Comparison of ENCODE assay signal across 18 cellular contexts in genomic region chr11:71994786-71995185, GRCh38. TPM values are rescaled to one million over a fixed set of nuclear protein-coding genes. Genes with fewer than 3 reads are reported as not detected.
DNase-seq lines count a peak whose midpoint lies in the region; ATAC-seq, FAIRE-seq and TF ChIP-seq lines count a peak whose summit lies in the region.
"Had no signal": no experiment of that assay in that cellular context is flagged by ENCODE, and none has a peak within 500 bp of the region (broad histone marks: within the 10 kb centered on the region; RNA-seq: fewer than 3 reads in every experiment).

No MANE protein-coding gene starts in this region.

- TF ChIP-seq POLR2A in H1 (IDR thresholded peaks at IDR 0.05; ENCODE audit: control extremely low read depth in 1 of 2, low read depth in 2 of 2, low read length in 2 of 2), result no peak

- no peak overlapping the region for H3K18ac ChIP-seq in H1 (ENCODE audit: extremely low read depth, low read length)

- no peaks in the 10 kb centered on the region for H3K79me1 ChIP-seq in H1 (ENCODE audit: low read depth, low read length)

- H2AFZ ChIP-seq in GM23338, result no peak overlapping the region
- no peak overlapping the region for H2AFZ ChIP-seq in H1 (ENCODE audit: low read length)

- CTCF ChIA-PET in H1 (lab: Charles Lee; ENCODE audit: partially characterized antibody), result interaction anchor here (0.9 to 5.1 kb wide), 8 partner anchors 9 to 210 kb away, joined by 3 to 28 read pairs (median 3); no protein-coding TSS in a partner anchor

- no peak overlapping the region for H2BK5ac ChIP-seq in H1 (ENCODE audit: low read depth, low read length)

- H4K8ac ChIP-seq in H1 (ENCODE audit: extremely low read depth, insufficient read depth, low read length), result no peak overlapping the region

- H2BK120ac ChIP-seq in H1 (replicated peaks; ENCODE audit: low read depth, low read length), result no peak overlapping the region

- H3K36me3 ChIP-seq in GM23338 (ENCODE audit: insufficient read depth) (peaks cover 9% of the 10 kb centered on the region), H1 (ENCODE audit: control insufficient read depth in 2 of 4, insufficient read depth in 4 of 4, low read length in 3 of 4) (peaks cover 5 to 10% (median 6%) of the 10 kb centered on the region in 4 experiments; a peak in 7 of 8 replicates)

- no peaks in the 10 kb centered on the region for H3K9me3 ChIP-seq in H1 (ENCODE audit: insufficient read depth in 2 of 2, low read depth in 1 of 2, low read length in 1 of 2)
- H3K9me3 ChIP-seq: SJCRH30 had no signal

- no peaks in the 10 kb centered on the region for H3K4me1 Mint-ChIP-seq in GM23338

- no peak overlapping the region for H3K23ac ChIP-seq in H1 (ENCODE audit: insufficient read length)

- H3F3A ChIP-seq in GM23338 (replicated peaks; ENCODE audit: low read depth), result no peaks in the 10 kb centered on the region

- H4K20me1 ChIP-seq in GM23338 (replicated peaks; ENCODE audit: insufficient read depth) (peaks cover 13% of the 10 kb centered on the region), H1 (replicated peaks in 1 of 2; ENCODE audit: control insufficient read depth in 1 of 2, insufficient read depth in 2 of 2, low read length in 2 of 2) (peaks cover 8 to 9% of the 10 kb centered on the region in 2 experiments)

- no peak overlapping the region for H3K27ac Mint-ChIP-seq in GM23338
- H3K27ac Mint-ChIP-seq: CD8-positive, alpha-beta memory T cell had no signal

- H3K79me2 ChIP-seq in GM23338 (replicated peaks; ENCODE audit: insufficient read depth) (no peaks in the 10 kb centered on the region), H1 (ENCODE audit: control insufficient read depth in 1 of 2, insufficient read depth in 2 of 2, low read length in 2 of 2) (no peaks in the 10 kb centered on the region; a peak in 1 of 4 replicates)

- H3K27ac ChIP-seq in GM23338 (ENCODE audit: low read depth) (no peak overlapping the region), H1 (ENCODE audit: low read depth, low read length) (no peak overlapping the region)
- H3K27ac ChIP-seq: BLaER1 treated with 17β-estradiol and CSF1 and Interleukin-3, amounts not matched to agents 10 nM and 100 nM; SJCRH30 had no signal

- TF ChIP-seq EP300 in Ishikawa (IDR thresholded peaks at IDR 0.05; ENCODE audit: borderline replicate concordance) (no peak), H1 (IDR thresholded peaks at IDR 0.05; ENCODE audit: borderline replicate concordance in 1 of 2, low read depth in 2 of 2, low read length in 2 of 2) (no peak)

- H3K9ac ChIP-seq in H1 (replicated peaks in 1 of 4; ENCODE audit: extremely low read depth in 1 of 4, low read depth in 3 of 4, low read length in 3 of 4), result no peak overlapping the region
- H3K9ac ChIP-seq: BLaER1 treated with 17β-estradiol and CSF1 and Interleukin-3, amounts not matched to agents 10 nM and 100 nM had no signal

- POLR2A ChIA-PET in H1 (lab: Charles Lee; ENCODE audit: partially characterized antibody), result interaction anchor here (0.9 to 1.4 kb wide), 2 partner anchors 12 to 106 kb away, joined by 3 read pairs; no protein-coding TSS in a partner anchor

- TF ChIP-seq CTCF in GM23338 (conservative IDR thresholded peaks at IDR 0.05; ENCODE audit: low read depth in 2 of 2), result peak in 1 of 2 experiments; percentile 40; a peak in 2 of 4 replicates
- peak in 2 of 3 experiments; percentile 20 to 26; a peak in 3 of 4 replicates for TF ChIP-seq CTCF in H1 (IDR thresholded peaks at IDR 0.05; ENCODE audit: control extremely low read depth in 1 of 3, insufficient read depth in 1 of 3, low read depth in 1 of 3, low read length in 3 of 3)
- TF ChIP-seq CTCF in omental fat pad (IDR thresholded peaks at IDR 0.05), result no peak

- H2AK5ac ChIP-seq in H1 (ENCODE audit: low read depth, low read length), result no peak overlapping the region

- no peaks in the 10 kb centered on the region for H3K9me3 Mint-ChIP-seq in GM23338
- H3K9me3 Mint-ChIP-seq: CD8-positive, alpha-beta memory T cell had no signal

- H3K4me1 ChIP-seq in GM23338 (ENCODE audit: insufficient read depth) (no peaks in the 10 kb centered on the region), H1 (replicated peaks in 1 of 4; ENCODE audit: control insufficient read depth in 3 of 4, insufficient read depth in 4 of 4, low read length in 3 of 4) (no peaks in the 10 kb centered on the region)
- H3K4me1 ChIP-seq: SJCRH30 had no signal

- no peak overlapping the region for H3K56ac ChIP-seq in H1 (replicated peaks; ENCODE audit: insufficient read length, low read depth, low read length)

- H3K9me2 ChIP-seq in GM23338 (ENCODE audit: insufficient read depth), result no peaks in the 10 kb centered on the region

- ATAC-seq in GM23338 (peak; percentile 46), omental fat pad (ENCODE audit: low FRiP score) (no peak), HG02798 (IDR thresholded peaks at IDR 0.05; ENCODE audit: poor library complexity, unreplicated experiment) (no peak), GM18511 (IDR thresholded peaks at IDR 0.05; ENCODE audit: unreplicated experiment) (no peak)
- ATAC-seq: Panc1 had no signal

- H3K27me3 Mint-ChIP-seq in GM23338 (ENCODE audit: insufficient read depth, low read depth, poor library complexity), result no peaks in the 10 kb centered on the region

- H4K5ac ChIP-seq in H1 (ENCODE audit: insufficient read length, low read depth, low read length), result no peak overlapping the region

- H2BK20ac ChIP-seq in H1 (ENCODE audit: low read length), result no peak overlapping the region

- H4K91ac ChIP-seq in H1 (replicated peaks; ENCODE audit: insufficient read length, low read length), result no peak overlapping the region

- no peaks in the 10 kb centered on the region for H3K23me2 ChIP-seq in H1 (ENCODE audit: low read depth, low read length)

- DNase-seq in GM23338 (ENCODE audit: low spot score) (no peak), H1 (ENCODE audit: low read depth in 1 of 2, low spot score in 2 of 2) (no peak), omental fat pad (ENCODE audit: low spot score) (peak; percentile 13), NCI-H2196 (lab: John Stamatoyannopoulos, UW; ENCODE audit: unreplicated experiment) (no peak)
- DNase-seq: CD8-positive, alpha-beta memory T cell; DMS79; HCEC 1CT; NCI-H1417; NCI-H187; NCI-H226; NCI-H524; SJCRH30 had no signal

- H3K4me3 Mint-ChIP-seq in GM23338, result no peak overlapping the region
- H3K4me3 Mint-ChIP-seq: CD8-positive, alpha-beta memory T cell had no signal

- TF ChIP-seq RAD21 in Ishikawa (IDR thresholded peaks at IDR 0.05; ENCODE audit: low read depth) (peak; percentile 10; the same call in 1 of the 2 replicates), H1 (IDR thresholded peaks at IDR 0.05 in 1 of 2, conservative IDR thresholded peaks at IDR 0.05 in 1 of 2; ENCODE audit: low read depth in 2 of 2, low read length in 2 of 2) (peak in 1 of 2 experiments; percentile 28; a peak in 1 of 4 replicates)

- WGBS in H1 (ENCODE audit: extremely low coverage in 1 of 2, insufficient coverage in 1 of 2, insufficient read length in 1 of 2, insufficient replicate concordance in 2 of 2, low coverage in 1 of 2, low lambda C conversion rate in 2 of 2, missing lambda C conversion rate in 1 of 2), 2 experiments, result 90% methylated on average over 3 of the region's 3 CpGs; no CpG with 5 or more reads in 1 of the 2 experiments

- no peak overlapping the region for H2BK15ac ChIP-seq in H1 (ENCODE audit: low read length)

- no peak overlapping the region for H3K4ac ChIP-seq in H1 (replicated peaks; ENCODE audit: insufficient read length, low read depth, low read length)

- H2BK12ac ChIP-seq in H1 (ENCODE audit: low read depth, low read length), result no peak overlapping the region

- H3K4me2 ChIP-seq in GM23338 (no peak overlapping the region), H1 (ENCODE audit: insufficient read depth in 1 of 2, low read depth in 2 of 2, low read length in 2 of 2) (no peak overlapping the region)

- no peaks in the 10 kb centered on the region for H3K27me3 ChIP-seq in GM23338 (ENCODE audit: insufficient read depth)
- no peaks in the 10 kb centered on the region for H3K27me3 ChIP-seq in H1 (replicated peaks in 1 of 4; ENCODE audit: control insufficient read depth in 3 of 4, extremely low read depth in 1 of 4, insufficient read depth in 3 of 4, low read length in 3 of 4)
- H3K27me3 ChIP-seq: BLaER1 treated with 17β-estradiol and CSF1 and Interleukin-3, amounts not matched to agents 10 nM and 100 nM; SJCRH30 had no signal

- no peak overlapping the region for H3K4me3 ChIP-seq in GM23338
- H3K4me3 ChIP-seq in H1 (ENCODE audit: extremely low read depth in 1 of 4, insufficient read depth in 2 of 4, low read depth in 3 of 4, low read length in 4 of 4), result no peak overlapping the region
- H3K4me3 ChIP-seq: BLaER1 treated with 17β-estradiol and CSF1 and Interleukin-3, amounts not matched to agents 10 nM and 100 nM; SJCRH30 had no signal

- no peak for FAIRE-seq in H1 (lab: Jason Lieb, UNC)
- FAIRE-seq: GM12892 had no signal

- no peak overlapping the region for H3K14ac ChIP-seq in H1 (ENCODE audit: insufficient read length)

- H3K36me3 Mint-ChIP-seq in GM23338 (ENCODE audit: low read depth), result peaks cover 12% of the 10 kb centered on the region; the same call in 2 of the 3 replicates

TF ChIP-seq in GM23338, 12 proteins besides CTCF, POLR2A, EP300 and RAD21 (continues in another document):
- no peak for TF ChIP-seq STAT1 (IDR thresholded peaks at IDR 0.05; ENCODE audit: unreplicated experiment)
- TF ChIP-seq JUNB (IDR thresholded peaks at IDR 0.05; ENCODE audit: unreplicated experiment), result no peak
- no peak for TF ChIP-seq CREB1 (CRISPR knock-in tag; IDR thresholded peaks at IDR 0.05; ENCODE audit: low read depth)

TF ChIP-seq in Ishikawa, 13 proteins besides CTCF, POLR2A, EP300 and RAD21 (continues in another document):
- no peak for TF ChIP-seq EGR1 (IDR thresholded peaks at IDR 0.05)
- TF ChIP-seq TEAD4 (IDR thresholded peaks at IDR 0.05), result no peak
- no peak for TF ChIP-seq NFIC (IDR thresholded peaks at IDR 0.05)
- TF ChIP-seq CREB1 (IDR thresholded peaks at IDR 0.05; ENCODE audit: low read depth), result no peak

TF ChIP-seq in H1, 55 proteins besides CTCF, POLR2A, EP300 and RAD21:
- no peak for TF ChIP-seq MAFK (IDR thresholded peaks at IDR 0.05; ENCODE audit: low read depth, low read length)

RNA-seq across cellular contexts. Expression of gene IL18BP, which starts 3.9 kb away (rescaled TPM):
- total RNA-seq in GM23338 (2014; rRNA removed; shearing (Covaris generic)), result 5.2 and 11.2 TPM in 2 replicates
- polyA plus RNA-seq in GM23338 (2016; fragmentation: Nextera tagmentation; extraction: Ambion mirVana), result 3.7 and 3.8 TPM in 2 replicates
- 9.8 and 10.2 TPM in 2 replicates for total RNA-seq in H1 (2021; fragmentation: NEBNext Ultra II Directional; extraction: Animal tissue kit (Norgen Biotek cat#: 25700))
- polyA plus RNA-seq in H1 (2011; rRNA removed), result 17.0 and 17.7 TPM in 2 replicates
- 14.3 TPM for polyA plus RNA-seq in H1 (2011; cell fraction: cytosol; rRNA removed)
- 55.3 TPM for polyA plus RNA-seq in H1 (2011; cell fraction: nucleus; rRNA removed)
- polyA plus RNA-seq in H1 (2012, experiment 1 of 2), result 9.0 to 11.1 TPM (median 10.1 TPM) in 4 replicates
- 3.4 TPM for polyA plus RNA-seq in H1 (2012, experiment 2 of 2)
- polyA plus RNA-seq in H1 (2013, experiment 1 of 2), result 10.6 TPM
- 8.3 TPM for polyA plus RNA-seq in H1 (2013, experiment 2 of 2)
- 8.5 and 10.7 TPM in 2 replicates for polyA minus RNA-seq in H1 (2011; rRNA and poly(A)+ RNA removed)
- polyA minus RNA-seq in H1 (2011; cell fraction: cytosol; rRNA and poly(A)+ RNA removed), result 3.4 TPM
- polyA minus RNA-seq in H1 (2011; cell fraction: nucleus; rRNA and poly(A)+ RNA removed), result 18.8 TPM
- total RNA-seq in omental fat pad, result 10 to 100 TPM in 2 of 4 donors, 1 to 10 TPM in 2; 4.1 to 16.7 (median 10.8) TPM

Comparison
In these comparisons a context has a peak if more than half of its experiments do, and no peak if none do; other contexts are left out.
1. CTCF ChIP-seq: peak in H1 (2 of 3); none in omental fat pad (0 of 3).